In the genomic region with DNA sequence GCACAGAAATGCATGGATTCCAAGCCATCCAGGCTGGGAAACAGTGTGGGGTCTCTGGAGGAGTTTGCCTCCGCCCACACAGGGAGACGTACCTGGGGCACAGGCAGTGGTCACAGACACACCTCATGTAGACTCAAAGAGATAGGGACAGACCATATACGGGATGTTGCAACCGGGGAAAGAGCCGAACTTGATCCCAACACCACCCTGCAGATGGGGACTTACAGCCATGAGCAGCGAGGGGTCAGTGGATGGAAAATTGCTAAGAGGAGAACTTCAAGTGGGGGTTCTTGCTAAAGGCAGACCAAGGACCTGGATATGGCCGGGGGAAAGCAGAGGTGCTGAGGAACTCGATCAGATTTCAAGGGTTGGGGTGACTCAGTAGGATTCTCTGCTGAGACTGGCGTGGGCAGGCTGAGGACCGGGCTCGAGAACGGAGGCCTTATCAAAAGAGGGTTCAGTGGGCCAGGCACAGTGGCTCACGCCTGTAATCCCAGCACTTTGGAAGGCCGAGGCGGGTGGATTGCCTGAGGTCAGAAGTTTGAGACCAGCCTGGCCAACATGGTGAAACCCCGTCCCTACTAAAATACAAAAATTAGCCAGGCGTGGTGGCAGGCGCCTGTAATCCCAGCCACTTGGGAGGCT, we compare ENCODE assay signal across 25 cellular contexts. TPM values are rescaled to one million over a fixed set of nuclear protein-coding genes. Genes with fewer than 3 reads are reported as not detected.
"Had no signal": no experiment of that assay in that cellular context is flagged by ENCODE, and none has a peak within 500 bp of the region (broad histone marks: within the 10 kb centered on the region; RNA-seq: fewer than 3 reads in every experiment).

No MANE protein-coding gene starts in this region.

- H3K27ac Mint-ChIP-seq: activated B cell treated with CpG ODN at 0.5 μM for 24 hours; activated CD8-positive, alpha-beta T cell treated with anti-CD3 and anti-CD28 coated beads for 36 hours; activated naive CD8-positive, alpha-beta T cell treated with anti-CD3 and anti-CD28 coated beads, Interleukin-2, amount 50 U/mL, for 24 hours; activated T-helper 17 cell treated with anti-CD3 and anti-CD28 coated beads, Interleukin-2, amount 50 U/mL, for 72 hours; nephron; stimulated activated naive B cell treated with anti-CD40 and anti-IgM and Interleukin-4, amounts not matched to agents 10 μg/mL and 1 μg/mL and 100 μg/mL, for 72 hours; T-helper 2 cell treated with Interferon-gamma antibody and Interleukin-4, amounts not matched to agents 5 μg/mL and 100 μg/mL, for 36 hours had no signal

- H3K4me1 ChIP-seq: pancreas, prostate gland, sigmoid colon had no signal

- H3K27ac ChIP-seq: epithelial cell of prostate, left ventricle myocardium inferior, neutrophil, pancreas, prostate gland, sigmoid colon, suprapubic skin, tibial artery had no signal

- DNase-seq: activated B cell treated with CpG ODN at 0.5 μM for 24 hours; activated CD4-positive, alpha-beta T cell treated with anti-CD3 and anti-CD28 coated beads, Interleukin-2, amount 50 U/mL, for 1 hour; activated CD8-positive, alpha-beta T cell treated with anti-CD3 and anti-CD28 coated beads for 36 hours; activated gamma-delta T cell treated with Interleukin-2 at 50 U/mL for 16 hours; activated naive CD8-positive, alpha-beta T cell treated with anti-CD3 and anti-CD28 coated beads, Interleukin-2, amount 50 U/mL, for 24 hours; activated T-cell treated with anti-CD3 and anti-CD28 coated beads, Interleukin-2, amount 50 U/mL, for 4 hours; effector CD8-positive, alpha-beta T cell; left ventricle myocardium inferior; sigmoid colon; stimulated activated CD4-positive, alpha-beta T cell treated with anti-CD3 and anti-CD28 coated beads, Interleukin-15, amount 100 ng/mL, for 24 hours; stimulated activated CD4-positive, alpha-beta T cell treated with anti-CD3 and anti-CD28 coated beads, Interleukin-2, amount 100 ng/mL, for 24 hours; stimulated activated naive B cell treated with anti-CD40 and anti-IgM and Interleukin-4, amounts not matched to agents 10 μg/mL and 1 μg/mL and 100 μg/mL, for 72 hours; tibial artery had no signal

- H3K36me3 Mint-ChIP-seq: activated naive CD4-positive, alpha-beta T cell treated with anti-CD3 and anti-CD28 coated beads, Interleukin-2, amount 50 U/mL, for 24 hours; stimulated activated naive B cell treated with anti-CD40 and anti-IgM and Interleukin-4, amounts not matched to agents 10 μg/mL and 1 μg/mL and 100 μg/mL, for 72 hours had no signal

- H3K9me3 Mint-ChIP-seq: activated B cell treated with CpG ODN at 0.5 μM for 24 hours; activated CD8-positive, alpha-beta T cell treated with anti-CD3 and anti-CD28 coated beads for 36 hours; activated naive CD4-positive, alpha-beta T cell treated with anti-CD3 and anti-CD28 coated beads, Interleukin-2, amount 50 U/mL, for 24 hours; activated naive CD8-positive, alpha-beta T cell treated with anti-CD3 and anti-CD28 coated beads, Interleukin-2, amount 50 U/mL, for 24 hours; activated T-cell treated with anti-CD3 and anti-CD28 coated beads, Interleukin-2, amount 50 U/mL, for 4 hours; activated T-helper 17 cell treated with anti-CD3 and anti-CD28 coated beads, Interleukin-2, amount 50 U/mL, for 72 hours; nephron; stimulated activated naive B cell treated with anti-CD40 and anti-IgM and Interleukin-4, amounts not matched to agents 10 μg/mL and 1 μg/mL and 100 μg/mL, for 72 hours; T-helper 2 cell treated with Interferon-gamma antibody and Interleukin-4, amounts not matched to agents 5 μg/mL and 100 μg/mL, for 36 hours had no signal

- H3K27me3 ChIP-seq: neutrophil, pancreas, sigmoid colon, suprapubic skin, tibial artery had no signal

- ATAC-seq: activated CD8-positive, alpha-beta T cell treated with anti-CD3 and anti-CD28 coated beads for 36 hours; activated naive CD8-positive, alpha-beta T cell treated with anti-CD3 and anti-CD28 coated beads, Interleukin-2, amount 50 U/mL, for 24 hours; activated T-cell treated with anti-CD3 and anti-CD28 coated beads, Interleukin-2, amount 50 U/mL, for 4 hours; activated T-helper 17 cell treated with anti-CD3 and anti-CD28 coated beads, Interleukin-2, amount 50 U/mL, for 72 hours; pancreas; stimulated activated naive B cell treated with anti-CD40 and anti-IgM and Interleukin-4, amounts not matched to agents 10 μg/mL and 1 μg/mL and 100 μg/mL, for 72 hours had no signal

- H3K4me3 Mint-ChIP-seq: activated B cell treated with CpG ODN at 0.5 μM for 24 hours; activated CD8-positive, alpha-beta T cell treated with anti-CD3 and anti-CD28 coated beads for 36 hours; activated naive CD4-positive, alpha-beta T cell treated with anti-CD3 and anti-CD28 coated beads, Interleukin-2, amount 50 U/mL, for 24 hours; activated naive CD8-positive, alpha-beta T cell treated with anti-CD3 and anti-CD28 coated beads, Interleukin-2, amount 50 U/mL, for 24 hours; activated T-cell treated with anti-CD3 and anti-CD28 coated beads, Interleukin-2, amount 50 U/mL, for 4 hours; activated T-helper 17 cell treated with anti-CD3 and anti-CD28 coated beads, Interleukin-2, amount 50 U/mL, for 72 hours; nephron; stimulated activated naive B cell treated with anti-CD40 and anti-IgM and Interleukin-4, amounts not matched to agents 10 μg/mL and 1 μg/mL and 100 μg/mL, for 72 hours; T-helper 2 cell treated with Interferon-gamma antibody and Interleukin-4, amounts not matched to agents 5 μg/mL and 100 μg/mL, for 36 hours had no signal

- H3K9me3 ChIP-seq: left ventricle myocardium inferior, neutrophil, pancreas, prostate gland, sigmoid colon, suprapubic skin, tibial artery had no signal

- H3K36me3 ChIP-seq: left ventricle myocardium inferior, neutrophil, pancreas, prostate gland, sigmoid colon, suprapubic skin, tibial artery had no signal

- H3K27me3 Mint-ChIP-seq: activated CD8-positive, alpha-beta T cell treated with anti-CD3 and anti-CD28 coated beads for 36 hours; activated naive CD4-positive, alpha-beta T cell treated with anti-CD3 and anti-CD28 coated beads, Interleukin-2, amount 50 U/mL, for 24 hours had no signal

- H3K4me3 ChIP-seq: left ventricle myocardium inferior, lung, pancreas, prostate gland, sigmoid colon, suprapubic skin, tibial artery had no signal

RNA-seq across cellular contexts. Expression of gene DNAH17, which starts 12.0 kb away (rescaled TPM):
- total RNA-seq: left ventricle myocardium inferior, mucosa of gallbladder, ureter had no signal
